Comparison of ENCODE assay signal across 32 cellular contexts in the genomic region with DNA sequence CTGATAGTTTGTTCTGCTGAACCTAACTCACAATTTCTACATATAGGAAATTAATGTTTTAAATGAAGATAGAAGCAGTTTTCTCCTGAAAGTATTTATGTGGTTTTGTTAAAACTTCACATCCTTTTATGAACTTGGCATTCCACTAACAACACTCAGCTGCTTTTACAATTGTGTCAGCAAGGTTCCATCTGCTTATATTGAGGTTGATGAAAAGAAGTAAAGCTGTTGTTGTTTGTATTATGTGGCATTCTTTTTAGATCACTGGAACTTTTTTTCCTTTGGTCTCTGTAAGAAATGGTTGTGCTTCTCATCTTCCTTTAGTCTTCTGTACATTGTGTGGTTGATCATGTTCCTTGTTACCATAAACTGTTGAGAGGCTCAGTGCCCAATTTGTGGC. TPM values are rescaled to one million over a fixed set of nuclear protein-coding genes. Genes with fewer than 3 reads are reported as not detected.
DNase-seq lines count a peak whose midpoint lies in the region; ATAC-seq, FAIRE-seq and TF ChIP-seq lines count a peak whose summit lies in the region.
"Had no signal": no experiment of that assay in that cellular context is flagged by ENCODE, and none has a peak within 500 bp of the region (broad histone marks: within the 10 kb centered on the region; RNA-seq: fewer than 3 reads in every experiment).

No MANE protein-coding gene starts in this region.

- H3K14ac ChIP-seq in H1 (ENCODE audit: insufficient read length): no peak overlapping the region

- no peak overlapping the region for H3K4ac ChIP-seq in H1 (replicated peaks; ENCODE audit: insufficient read length, low read depth, low read length)

- CTCF ChIA-PET in H1 (lab: Charles Lee; ENCODE audit: partially characterized antibody): interaction anchor here (0.8 to 2.1 kb wide), 3 partner anchors 9 to 46 kb away, joined by 3 to 5 read pairs (median 3); no protein-coding TSS in a partner anchor

- 0 out of 8 replicates have a peak, but pooled peaks cover 0 to 7% (median 1%) of the 10 kb centered on the region in 4 experiments for H3K36me3 ChIP-seq in H1 (ENCODE audit: control insufficient read depth in 2 of 4, insufficient read depth in 4 of 4, low read length in 3 of 4)
- H3K36me3 ChIP-seq: thoracic aorta had no signal

- H3K4me1 Mint-ChIP-seq in progenitor cell of endocrine pancreas (ENCODE audit: low read depth): no peaks in the 10 kb centered on the region
- H3K4me1 Mint-ChIP-seq: activated T-helper 17 cell treated with anti-CD3 and anti-CD28 coated beads, Interleukin-2, amount 50 U/mL, for 72 hours; CD8-positive, alpha-beta memory T cell; central memory CD8-positive, alpha-beta T cell; mesothelial cell of epicardium; natural killer cell had no signal

- no peak overlapping the region for H2AK5ac ChIP-seq in H1 (ENCODE audit: low read depth, low read length)

- no peak overlapping the region for H3K27ac ChIP-seq in H1 (ENCODE audit: low read depth, low read length)
- H3K27ac ChIP-seq: hepatocyte, thoracic aorta, VCaP had no signal

- no peak overlapping the region for H2BK5ac ChIP-seq in H1 (ENCODE audit: low read depth, low read length)

- H3K56ac ChIP-seq in H1 (replicated peaks; ENCODE audit: insufficient read length, low read depth, low read length): no peak overlapping the region

- DNase-seq in ELR (ENCODE audit: low read depth) (peak; percentile 11), LHCN-M2 (ENCODE audit: low read depth) (peak; percentile 74), H1 (ENCODE audit: low read depth in 1 of 2, low spot score in 2 of 2) (no peak), progenitor cell of endocrine pancreas (ENCODE audit: low spot score, unreplicated experiment) (no peak), GM19238 (ENCODE audit: insufficient read length, low spot score) (no peak)
- DNase-seq: activated CD4-positive, alpha-beta T cell treated with anti-CD3 and anti-CD28 coated beads, Interleukin-2, amount 50 U/mL, for 1 hour; aorta; CD8-positive, alpha-beta memory T cell; DMS153; GF-D8; GOT3; natural killer cell; NCI-H2081; NCI-H226; NCI-H748 treated with DMSO at 0.1 percent for 48 hours; RPMI8226; stimulated activated CD4-positive, alpha-beta T cell treated with anti-CD3 and anti-CD28 coated beads, Interleukin-12 subunit alpha, Interleukin-12 subunit beta, amount 100 ng/mL, for 4 hours; stimulated activated CD4-positive, alpha-beta T cell treated with anti-CD3 and anti-CD28 coated beads, Interleukin-4, amount 100 ng/mL, for 24 hours; stimulated activated naive CD4-positive, alpha-beta T cell treated with Interleukin-2 at 50 U/mL for 16 hours had no signal

- no peak overlapping the region for H2BK15ac ChIP-seq in H1 (ENCODE audit: low read length)

- H3K4me3 ChIP-seq in H1 (ENCODE audit: extremely low read depth in 1 of 4, insufficient read depth in 2 of 4, low read depth in 3 of 4, low read length in 4 of 4): no peak overlapping the region
- H3K4me3 ChIP-seq: hepatocyte, thoracic aorta had no signal

- TF ChIP-seq CTCF in H1 (IDR thresholded peaks at IDR 0.05; ENCODE audit: control extremely low read depth in 1 of 3, insufficient read depth in 1 of 3, low read depth in 1 of 3, low read length in 3 of 3) (no peak), progenitor cell of endocrine pancreas (IDR thresholded peaks at IDR 0.05; ENCODE audit: unreplicated experiment) (no peak)

- no peak overlapping the region for H2BK20ac ChIP-seq in H1 (ENCODE audit: low read length)

- H3K27ac Mint-ChIP-seq in progenitor cell of endocrine pancreas: peak overlapping the region; percentile 39
- H3K27ac Mint-ChIP-seq: activated naive CD4-positive, alpha-beta T cell treated with anti-CD3 and anti-CD28 coated beads, Interleukin-2, amount 50 U/mL, for 72 hours; activated T-helper 17 cell treated with anti-CD3 and anti-CD28 coated beads, Interleukin-2, amount 50 U/mL, for 72 hours; CD8-positive, alpha-beta memory T cell; mesothelial cell of epicardium; natural killer cell had no signal

- no peaks in the 10 kb centered on the region for H3K27me3 ChIP-seq in H1 (replicated peaks in 1 of 4; ENCODE audit: control insufficient read depth in 3 of 4, extremely low read depth in 1 of 4, insufficient read depth in 3 of 4, low read length in 3 of 4)
- H3K27me3 ChIP-seq: hepatocyte had no signal

- no peaks in the 10 kb centered on the region for H3K4me1 ChIP-seq in H1 (replicated peaks in 1 of 4; ENCODE audit: control insufficient read depth in 3 of 4, insufficient read depth in 4 of 4, low read length in 3 of 4)

- no peak overlapping the region for H3K23ac ChIP-seq in H1 (ENCODE audit: insufficient read length)

- H3K4me3 Mint-ChIP-seq in progenitor cell of endocrine pancreas (ENCODE audit: low read depth): no peak overlapping the region
- H3K4me3 Mint-ChIP-seq: activated T-helper 17 cell treated with anti-CD3 and anti-CD28 coated beads, Interleukin-2, amount 50 U/mL, for 72 hours; CD8-positive, alpha-beta memory T cell; central memory CD8-positive, alpha-beta T cell; mesothelial cell of epicardium; natural killer cell had no signal

- no peaks in the 10 kb centered on the region for H3K9me3 ChIP-seq in H1 (ENCODE audit: insufficient read depth in 2 of 2, low read depth in 1 of 2, low read length in 1 of 2)
- H3K9me3 ChIP-seq: thoracic aorta had no signal

- H3K18ac ChIP-seq in H1 (ENCODE audit: extremely low read depth, low read length): no peak overlapping the region

- H3K9me3 Mint-ChIP-seq in progenitor cell of endocrine pancreas (ENCODE audit: low read depth): peaks cover 6% of the 10 kb centered on the region
- H3K9me3 Mint-ChIP-seq: activated T-helper 17 cell treated with anti-CD3 and anti-CD28 coated beads, Interleukin-2, amount 50 U/mL, for 72 hours; CD8-positive, alpha-beta memory T cell; central memory CD8-positive, alpha-beta T cell; natural killer cell had no signal

- no peak overlapping the region for H3K4me2 ChIP-seq in H1 (ENCODE audit: insufficient read depth in 1 of 2, low read depth in 2 of 2, low read length in 2 of 2)
- H3K4me2 ChIP-seq: hepatocyte had no signal

- H2AFZ ChIP-seq in H1 (ENCODE audit: low read length): no peak overlapping the region
- H2AFZ ChIP-seq: hepatocyte had no signal

- POLR2A ChIA-PET in H1 (lab: Charles Lee; ENCODE audit: partially characterized antibody): interaction anchor here (0.6 kb wide), 1 partner anchor 428 kb away, joined by 3 read pairs; no protein-coding TSS in a partner anchor

- no peaks in the 10 kb centered on the region for H3K27me3 Mint-ChIP-seq in progenitor cell of endocrine pancreas
- H3K27me3 Mint-ChIP-seq: activated T-helper 17 cell treated with anti-CD3 and anti-CD28 coated beads, Interleukin-2, amount 50 U/mL, for 72 hours had no signal

- no peak for TF ChIP-seq POLR2A in H1 (IDR thresholded peaks at IDR 0.05; ENCODE audit: control extremely low read depth in 1 of 2, low read depth in 2 of 2, low read length in 2 of 2)

- no peak overlapping the region for H4K8ac ChIP-seq in H1 (ENCODE audit: extremely low read depth, insufficient read depth, low read length)

- no peak for TF ChIP-seq EP300 in H1 (IDR thresholded peaks at IDR 0.05; ENCODE audit: borderline replicate concordance in 1 of 2, low read depth in 2 of 2, low read length in 2 of 2)

- H3K23me2 ChIP-seq in H1 (ENCODE audit: low read depth, low read length): no peaks in the 10 kb centered on the region; the same call in 1 of the 2 replicates

- H4K91ac ChIP-seq in H1 (replicated peaks; ENCODE audit: insufficient read length, low read length): no peak overlapping the region

- peaks cover 8% of the 10 kb centered on the region for H3K36me3 Mint-ChIP-seq in progenitor cell of endocrine pancreas (ENCODE audit: insufficient read depth)
- H3K36me3 Mint-ChIP-seq: CD8-positive, alpha-beta memory T cell; natural killer cell had no signal

- ATAC-seq in GM21528 (IDR thresholded peaks at IDR 0.05; ENCODE audit: low FRiP score, unreplicated experiment) (no peak), HG02798 (IDR thresholded peaks at IDR 0.05; ENCODE audit: poor library complexity, unreplicated experiment) (no peak)
- ATAC-seq: activated naive CD4-positive, alpha-beta T cell treated with anti-CD3 and anti-CD28 coated beads, Interleukin-2, amount 50 U/mL, for 72 hours; activated T-helper 17 cell treated with anti-CD3 and anti-CD28 coated beads, Interleukin-2, amount 50 U/mL, for 72 hours; left lobe of liver; natural killer cell; SK-N-SH treated with all-trans-retinoic acid at 6 μM for 48 hours had no signal

- H4K20me1 ChIP-seq in H1 (replicated peaks in 1 of 2; ENCODE audit: control insufficient read depth in 1 of 2, insufficient read depth in 2 of 2, low read length in 2 of 2): no peaks in the 10 kb centered on the region

- peaks cover 0 to 35% of the 10 kb centered on the region in 2 experiments; a peak in 2 of 4 replicates for H3K79me2 ChIP-seq in H1 (ENCODE audit: control insufficient read depth in 1 of 2, insufficient read depth in 2 of 2, low read length in 2 of 2)

- H2BK12ac ChIP-seq in H1 (ENCODE audit: low read depth, low read length): no peak overlapping the region

- peaks cover 3% of the 10 kb centered on the region; the same call in 1 of the 2 replicates for H3K79me1 ChIP-seq in H1 (ENCODE audit: low read depth, low read length)

- no peak overlapping the region for H4K5ac ChIP-seq in H1 (ENCODE audit: insufficient read length, low read depth, low read length)

- peak; percentile 7 for FAIRE-seq in H1 (lab: Jason Lieb, UNC)
- FAIRE-seq: frontal cortex, GM18507 had no signal

- H3K9ac ChIP-seq in H1 (replicated peaks in 1 of 4; ENCODE audit: extremely low read depth in 1 of 4, low read depth in 3 of 4, low read length in 3 of 4): no peak overlapping the region

- H2BK120ac ChIP-seq in H1 (replicated peaks; ENCODE audit: low read depth, low read length): no peak overlapping the region

- no peak for TF ChIP-seq RAD21 in H1 (IDR thresholded peaks at IDR 0.05 in 1 of 2, conservative IDR thresholded peaks at IDR 0.05 in 1 of 2; ENCODE audit: low read depth in 2 of 2, low read length in 2 of 2)

TF ChIP-seq in H1, 55 proteins besides CTCF, POLR2A, EP300 and RAD21 (continues in another document):
- TF ChIP-seq SP4 (IDR thresholded peaks at IDR 0.05; ENCODE audit: low read length): no peak
- no peak for TF ChIP-seq RXRA (IDR thresholded peaks at IDR 0.05; ENCODE audit: insufficient read depth, low read depth, low read length)
- TF ChIP-seq ZNF274 (IDR thresholded peaks at IDR 0.05; ENCODE audit: borderline replicate concordance, extremely low read depth, low read length): no peak
- TF ChIP-seq KDM5A (IDR thresholded peaks at IDR 0.05; ENCODE audit: low read length): no peak

RNA-seq across cellular contexts. Expression of gene AK4, which starts 41.7 kb away (rescaled TPM):
- 48.5 and 53.5 TPM in 2 replicates for total RNA-seq in LHCN-M2 (2014; rRNA removed)
- polyA plus RNA-seq in LHCN-M2 (2012): 25.6 TPM
- 159 and 175 TPM in 2 replicates for total RNA-seq in H1 (2021; fragmentation: NEBNext Ultra II Directional; extraction: Animal tissue kit (Norgen Biotek cat#: 25700))
- 38.6 and 64.5 TPM in 2 replicates for polyA plus RNA-seq in H1 (2011; rRNA removed)
- polyA plus RNA-seq in H1 (2011; cell fraction: cytosol; rRNA removed): 43.2 TPM
- polyA plus RNA-seq in H1 (2011; cell fraction: nucleus; rRNA removed): 26.7 TPM
- 54.2 to 73.8 TPM (median 65.5 TPM) in 4 replicates for polyA plus RNA-seq in H1 (2012, experiment 1 of 2)
- polyA plus RNA-seq in H1 (2012, experiment 2 of 2): 24.0 TPM
- polyA plus RNA-seq in H1 (2013, experiment 1 of 2): 109 TPM
- polyA plus RNA-seq in H1 (2013, experiment 2 of 2): 113 TPM
- 75.4 and 132 TPM in 2 replicates for polyA minus RNA-seq in H1 (2011; rRNA and poly(A)+ RNA removed)
- polyA minus RNA-seq in H1 (2011; cell fraction: cytosol; rRNA and poly(A)+ RNA removed): 33.1 TPM
- 38.6 TPM for polyA minus RNA-seq in H1 (2011; cell fraction: nucleus; rRNA and poly(A)+ RNA removed)
- total RNA-seq in progenitor cell of endocrine pancreas: 12.6 and 13.8 TPM in 2 replicates

Comparison
In these comparisons a context has a peak if more than half of its experiments do, and no peak if none do; other contexts are left out.
1. DNase-seq: peak in ELR (single experiment) and LHCN-M2 (single experiment); none in H1 (0 of 2), progenitor cell of endocrine pancreas (single experiment) and GM19238 (single experiment).